ENCODE assay signal across 35 cellular contexts in the genomic region with DNA sequence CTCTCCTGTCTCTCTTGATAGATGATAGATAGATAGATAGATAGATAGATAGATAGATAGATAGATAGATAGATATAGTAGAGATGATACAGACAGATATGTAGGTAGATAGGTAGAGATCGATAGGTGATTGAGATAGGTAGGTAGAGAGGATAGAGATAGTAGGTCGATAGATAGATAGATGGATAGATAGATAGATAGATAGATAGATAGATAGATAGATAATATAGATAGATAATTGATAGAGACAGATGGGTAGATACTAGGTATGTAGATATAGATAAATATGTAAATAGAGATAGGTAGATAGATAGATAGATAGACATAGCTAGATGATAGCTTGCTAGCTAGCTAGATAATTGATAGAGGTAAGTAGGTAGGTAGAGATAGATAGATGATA.
"Had no signal": no experiment of that assay in that cellular context is flagged by ENCODE, and none has a peak within 500 bp of the region (broad histone marks: within the 10 kb centered on the region; RNA-seq: fewer than 3 reads in every experiment).

No MANE protein-coding gene starts in this region.

- H3K4me3 ChIP-seq: MG63 had no signal

- DNase-seq: Karpas-422, Kasumi-1, MG63, MM.1S, MV-4-11, NCI-H1048, NCI-H1092, NCI-H1092 treated with DMSO at 0.1 percent for 48 hours, NCI-H1105, NCI-H1105 treated with DMSO at 0.1 percent for 48 hours, NCI-H1417, NCI-H1417 treated with DMSO at 0.1 percent for 48 hours, NCI-H1436, NCI-H1436 treated with DMSO at 0.1 percent for 48 hours, NCI-H146, NCI-H1694, NCI-H1694 treated with DMSO at 0.1 percent for 48 hours, NCI-H187, NCI-H187 treated with DMSO at 0.1 percent for 48 hours, NCI-H1930, NCI-H2029, NCI-H2029 treated with DMSO at 0.1 percent for 48 hours, NCI-H2081, NCI-H2081 treated with DMSO at 0.1 percent for 48 hours, NCI-H2107, NCI-H2171, NCI-H2171 treated with DMSO at 0.1 percent for 48 hours, NCI-H2227 treated with DMSO at 0.1 percent for 48 hours, NCI-H226, NCI-H345, NCI-H446, NCI-H446 treated with DMSO at 0.1 percent for 48 hours, NCI-H510A, NCI-H510A treated with DMSO at 0.1 percent for 48 hours, NCI-H524 had no signal

- H3K27me3 ChIP-seq: MG63 had no signal

- H3K36me3 ChIP-seq: MG63 had no signal

- H3K9me3 ChIP-seq: MG63 had no signal
